ENCODE assay signal across 12 cellular contexts in genomic region chr11:6746626-6747025, GRCh38. TPM values are rescaled to one million over a fixed set of nuclear protein-coding genes. Genes with fewer than 3 reads are reported as not detected.
DNase-seq lines count a peak whose midpoint lies in the region; ATAC-seq and TF ChIP-seq lines count a peak whose summit lies in the region.
"Had no signal": no experiment of that assay in that cellular context is flagged by ENCODE, and none has a peak within 500 bp of the region (broad histone marks: within the 10 kb centered on the region; RNA-seq: fewer than 3 reads in every experiment).

No MANE protein-coding gene starts in this region.

- H3K27me3 Mint-ChIP-seq in activated naive CD4-positive, alpha-beta T cell treated with anti-CD3 and anti-CD28 coated beads, Interleukin-2, amount 10 ng/mL, durations not matched to agents 7 days and 5 days: no peaks in the 10 kb centered on the region

- H3K27ac Mint-ChIP-seq in activated naive CD4-positive, alpha-beta T cell treated with anti-CD3 and anti-CD28 coated beads, Interleukin-2, amount 50 U/mL, for 72 hours: no peak overlapping the region
- no peak overlapping the region for H3K27ac Mint-ChIP-seq in activated naive CD4-positive, alpha-beta T cell treated with anti-CD3 and anti-CD28 coated beads, Interleukin-2, amount 10 ng/mL, durations not matched to agents 7 days and 5 days

- H3K9me3 ChIP-seq in lower lobe of right lung: no peaks in the 10 kb centered on the region
- H3K9me3 ChIP-seq in thyroid gland: no peaks in the 10 kb centered on the region
- H3K9me3 ChIP-seq: SJSA1 had no signal

- H3K4me1 ChIP-seq in lower lobe of right lung (peaks cover 20% of the 10 kb centered on the region), thyroid gland (no peaks in the 10 kb centered on the region)
- H3K4me1 ChIP-seq: SJSA1 had no signal

- 73 to 84% methylated on average over 1 of the region's 1 CpG for WGBS in thyroid gland, 2 donors

- peaks cover 0 to 5% of the 10 kb centered on the region in 2 donors for H3K36me3 Mint-ChIP-seq in activated naive CD4-positive, alpha-beta T cell treated with anti-CD3 and anti-CD28 coated beads, Interleukin-2, amount 50 U/mL, for 72 hours
- H3K36me3 Mint-ChIP-seq in activated naive CD4-positive, alpha-beta T cell treated with anti-CD3 and anti-CD28 coated beads, Interleukin-2, amount 10 ng/mL, durations not matched to agents 7 days and 5 days: peaks cover 15% of the 10 kb centered on the region

- H3K36me3 ChIP-seq in lower lobe of right lung (no peaks in the 10 kb centered on the region), thyroid gland (no peaks in the 10 kb centered on the region)
- H3K36me3 ChIP-seq: SJSA1 had no signal

- H3K27ac ChIP-seq in lower lobe of right lung: peak overlapping the region; percentile 79
- H3K27ac ChIP-seq in thyroid gland: peak overlapping the region; percentile 19 to 58 (median 43)
- H3K27ac ChIP-seq: SJSA1 had no signal

- peaks cover 0 to 5% of the 10 kb centered on the region in 2 donors for H3K9me3 Mint-ChIP-seq in activated naive CD4-positive, alpha-beta T cell treated with anti-CD3 and anti-CD28 coated beads, Interleukin-2, amount 50 U/mL, for 72 hours
- no peaks in the 10 kb centered on the region for H3K9me3 Mint-ChIP-seq in activated naive CD4-positive, alpha-beta T cell treated with anti-CD3 and anti-CD28 coated beads, Interleukin-2, amount 10 ng/mL, durations not matched to agents 7 days and 5 days

- peak overlapping the region; percentile 52 for H3K4me3 ChIP-seq in Jurkat, Clone E6-1 (ENCODE audit: low read length)
- H3K4me3 ChIP-seq in lower lobe of right lung (peak overlapping the region; percentile 46), thyroid gland (replicated peaks in 1 of 3) (no peak overlapping the region)
- H3K4me3 ChIP-seq: SJSA1 had no signal

- no peak for TF ChIP-seq POLR2A in thyroid gland (IDR thresholded peaks at IDR 0.05)

- H3K4me3 Mint-ChIP-seq in activated naive CD4-positive, alpha-beta T cell treated with anti-CD3 and anti-CD28 coated beads, Interleukin-2, amount 10 ng/mL, durations not matched to agents 7 days and 5 days: no peak overlapping the region

- CTCF ChIA-PET in activated naive CD4-positive, alpha-beta T cell treated with anti-CD3 and anti-CD28 coated beads, Interleukin-2, amount 10 ng/mL, durations not matched to agents 7 days and 5 days (lab: Charles Lee): interaction anchor here (0.9 to 7.8 kb wide), 9 partner anchors 9 to 368 kb away, joined by 3 to 78 read pairs (median 6); no protein-coding TSS in a partner anchor

- TF ChIP-seq CTCF in lower lobe of right lung (IDR thresholded peaks at IDR 0.05) (no peak), thyroid gland (IDR thresholded peaks at IDR 0.05) (no peak)

- no peaks in the 10 kb centered on the region for H3K27me3 ChIP-seq in lower lobe of right lung (ENCODE audit: low read depth)
- no peaks in the 10 kb centered on the region for H3K27me3 ChIP-seq in thyroid gland
- H3K27me3 ChIP-seq: SJSA1 had no signal

- peak; percentile 19 to 38 for ATAC-seq in activated naive CD4-positive, alpha-beta T cell treated with anti-CD3 and anti-CD28 coated beads, Interleukin-2, amount 50 U/mL, for 72 hours
- ATAC-seq in lower lobe of right lung: peak; percentile 9 to 29

- intact Hi-C loops in lower lobe of right lung (cut with DNase I): no loop called here
- intact Hi-C loops in thyroid gland (cut with DNase I): no loop called here

- peaks cover 37% of the 10 kb centered on the region for H3K4me1 Mint-ChIP-seq in activated naive CD4-positive, alpha-beta T cell treated with anti-CD3 and anti-CD28 coated beads, Interleukin-2, amount 10 ng/mL, durations not matched to agents 7 days and 5 days

- DNase-seq in activated naive CD4-positive, alpha-beta T cell treated with anti-CD3 and anti-CD28 coated beads, Interleukin-2, amount 50 U/mL, for 72 hours (ENCODE audit: low spot score in 2 of 2): no peak
- no peak for DNase-seq in activated naive CD4-positive, alpha-beta T cell treated with anti-CD3 and anti-CD28 coated beads, Interleukin-2, amount 10 ng/mL, durations not matched to agents 7 days and 5 days
- no peak for DNase-seq in Jurkat, Clone E6-1 (ENCODE audit: low read depth, low spot score)
- DNase-seq in lower lobe of right lung (no peak), thyroid gland (no peak), NCI-H510A treated with DMSO at 0.1 percent for 48 hours (lab: John Stamatoyannopoulos, UW) (no peak), NCI-H2029 treated with DMSO at 0.1 percent for 48 hours (lab: John Stamatoyannopoulos, UW) (no peak), SW480 (ENCODE audit: low spot score) (no peak)
- DNase-seq: glutamatergic neuron, mammary epithelial cell, NCI-H1048 had no signal

RNA-seq across cellular contexts. Expression of gene OR2AG2, which starts 25.1 kb away (rescaled TPM):
- total RNA-seq in activated naive CD4-positive, alpha-beta T cell treated with anti-CD3 and anti-CD28 coated beads, Interleukin-2, amount 50 U/mL, for 72 hours: not detected
- polyA plus RNA-seq in Jurkat, Clone E6-1 (2012; ENCODE audit: insufficient read depth, insufficient read length): not detected
- 0.09 TPM for total RNA-seq in lower lobe of right lung
- total RNA-seq in thyroid gland: under 1 TPM; 0.11 to 0.92 (median 0.34) TPM
- total RNA-seq: SJSA1 had no signal

RNA-seq across cellular contexts. Expression of gene OR2AG1, which starts 36.2 kb away (rescaled TPM):
- total RNA-seq in activated naive CD4-positive, alpha-beta T cell treated with anti-CD3 and anti-CD28 coated beads, Interleukin-2, amount 50 U/mL, for 72 hours: not detected
- polyA plus RNA-seq in Jurkat, Clone E6-1 (2012; ENCODE audit: insufficient read depth, insufficient read length): not detected
- total RNA-seq in lower lobe of right lung (not detected), thyroid gland (not detected)
- total RNA-seq: mammary epithelial cell, SJSA1 had no signal
- polyA plus RNA-seq: mammary epithelial cell had no signal

RNA-seq across cellular contexts. Expression of gene OR6A2, which starts 52.9 kb away (rescaled TPM):
- total RNA-seq in activated naive CD4-positive, alpha-beta T cell treated with anti-CD3 and anti-CD28 coated beads, Interleukin-2, amount 50 U/mL, for 72 hours: under 1 TPM; 0.09 to 0.10 TPM
- not detected for polyA plus RNA-seq in Jurkat, Clone E6-1 (2012; ENCODE audit: insufficient read depth, insufficient read length)
- total RNA-seq in lower lobe of right lung: 0.18 TPM
- under 1 TPM; 0.27 to 0.92 (median 0.67) TPM for total RNA-seq in thyroid gland
- total RNA-seq: SJSA1 had no signal
- polyA plus RNA-seq: mammary epithelial cell had no signal

Comparison
In these comparisons a context has a peak if more than half of its experiments do, and no peak if none do; other contexts are left out.
1. H3K4me3 ChIP-seq: peak in Jurkat, Clone E6-1 (single experiment) and lower lobe of right lung (single experiment); none in thyroid gland (0 of 3).